In the genomic region with DNA sequence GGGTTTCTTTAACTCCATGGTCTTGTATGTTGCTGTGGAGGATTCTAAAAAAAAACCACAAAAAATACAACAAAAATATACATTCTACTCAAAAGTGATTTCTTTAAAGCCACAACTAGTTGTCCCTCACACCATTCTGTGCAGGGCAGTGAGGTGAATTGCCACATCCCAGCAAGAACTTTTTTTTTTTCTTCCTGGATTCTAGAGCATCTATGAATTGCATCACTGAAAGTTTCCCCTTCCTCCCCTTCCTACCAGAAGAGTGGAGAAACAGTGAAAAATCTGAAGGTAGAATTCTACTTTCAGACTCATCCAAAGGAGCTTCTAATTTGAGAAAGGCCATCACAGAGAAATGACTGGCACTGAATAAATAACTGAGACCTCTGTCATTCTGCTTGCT, we compare ENCODE assay signal across 28 cellular contexts.
DNase-seq lines count a peak whose midpoint lies in the region; ATAC-seq and TF ChIP-seq lines count a peak whose summit lies in the region.
"Had no signal": no experiment of that assay in that cellular context is flagged by ENCODE, and none has a peak within 500 bp of the region (broad histone marks: within the 10 kb centered on the region; RNA-seq: fewer than 3 reads in every experiment).

No MANE protein-coding gene starts in this region.

- H3K4me3 Mint-ChIP-seq in activated CD4-positive, alpha-beta T cell treated with anti-CD3 and anti-CD28 coated beads for 36 hours, result no peak overlapping the region
- H3K4me3 Mint-ChIP-seq: activated naive CD4-positive, alpha-beta T cell treated with anti-CD3 and anti-CD28 coated beads, Interleukin-2, amount 10 ng/mL, durations not matched to agents 7 days and 5 days; activated T-helper 1 cell treated with anti-CD3 and anti-CD28 coated beads, Interleukin-12 subunit alpha, Interleukin-12 subunit beta, Interleukin-2, Interleukin-4 antibody, amounts not matched to agents 30 ng/mL and 10 ng/mL and 1 ng/mL, durations not matched to agents 14 hours and 24 hours and 36 hours; B cell; mesothelial cell of epicardium; WTC11 had no signal

- in situ Hi-C loops in brain microvascular endothelial cell (cut with HindIII; ENCODE audit: low pct_ligation_motif_present, low sequenced_read_pairs), result no loop called here

- peak overlapping the region; percentile 27 for H3K27ac Mint-ChIP-seq in activated CD4-positive, alpha-beta T cell treated with anti-CD3 and anti-CD28 coated beads for 36 hours
- H3K27ac Mint-ChIP-seq: activated naive CD4-positive, alpha-beta T cell treated with anti-CD3 and anti-CD28 coated beads, Interleukin-2, amount 10 ng/mL, durations not matched to agents 7 days and 5 days; activated T-helper 1 cell treated with anti-CD3 and anti-CD28 coated beads, Interleukin-12 subunit alpha, Interleukin-12 subunit beta, Interleukin-2, Interleukin-4 antibody, amounts not matched to agents 30 ng/mL and 10 ng/mL and 1 ng/mL, durations not matched to agents 14 hours and 24 hours and 36 hours; B cell; mesothelial cell of epicardium; WTC11 had no signal

- no peaks in the 10 kb centered on the region for H3K36me3 Mint-ChIP-seq in activated CD4-positive, alpha-beta T cell treated with anti-CD3 and anti-CD28 coated beads for 36 hours (ENCODE audit: low read depth)
- H3K36me3 Mint-ChIP-seq: activated naive CD4-positive, alpha-beta T cell treated with anti-CD3 and anti-CD28 coated beads, Interleukin-2, amount 10 ng/mL, durations not matched to agents 7 days and 5 days; CD4-positive, alpha-beta memory T cell; WTC11 had no signal

- H3K4me1 ChIP-seq in ascending aorta (peaks cover 0 to 13% of the 10 kb centered on the region in 2 donors), thoracic aorta (ENCODE audit: control insufficient read depth in 1 of 2, low read depth in 2 of 2) (peaks cover 0 to 51% of the 10 kb centered on the region in 2 donors)
- H3K4me1 ChIP-seq: gastrocnemius medialis, right atrium auricular region, SJCRH30, testis had no signal

- intact Hi-C loops in activated CD4-positive, alpha-beta T cell treated with anti-CD3 and anti-CD28 coated beads for 36 hours (cut with DNase I, micrococcal nuclease), result loop anchor here (1.0 to 10.0 kb wide), 6 partner anchors 33 to 402 kb away; no protein-coding TSS in a partner anchor
- intact Hi-C loops in ascending aorta (cut with DNase I), result no loop called here

- POLR2A ChIA-PET in activated CD4-positive, alpha-beta T cell treated with anti-CD3 and anti-CD28 coated beads for 36 hours (lab: Charles Lee), result interaction anchor here (0.7 kb wide), 1 partner anchor 180 kb away, joined by 3 read pairs; no protein-coding TSS in a partner anchor

- H3K27me3 ChIP-seq in ascending aorta (no peaks in the 10 kb centered on the region), thoracic aorta (replicated peaks; ENCODE audit: insufficient read depth) (no peaks in the 10 kb centered on the region), brain microvascular endothelial cell (replicated peaks) (no peaks in the 10 kb centered on the region)
- H3K27me3 ChIP-seq: esophagus squamous epithelium, gastrocnemius medialis, neutrophil, right atrium auricular region, SJCRH30, testis had no signal

- H3K27ac ChIP-seq in ascending aorta (peak overlapping the region; percentile 63 to 65), thoracic aorta (peak overlapping the region; percentile 64 to 67), brain microvascular endothelial cell (no peak overlapping the region)
- H3K27ac ChIP-seq: esophagus squamous epithelium, gastrocnemius medialis, HL-60, neutrophil, right atrium auricular region, SJCRH30, testis had no signal

- no peaks in the 10 kb centered on the region for H3K9me3 ChIP-seq in ascending aorta
- no peaks in the 10 kb centered on the region for H3K9me3 ChIP-seq in thoracic aorta
- H3K9me3 ChIP-seq: esophagus squamous epithelium, gastrocnemius medialis, neutrophil, right atrium auricular region, SJCRH30, testis had no signal

- ATAC-seq in activated CD4-positive, alpha-beta T cell treated with anti-CD3 and anti-CD28 coated beads for 36 hours, result no peak
- no peak for ATAC-seq in thoracic aorta (ENCODE audit: insufficient number of reproducible peaks, low FRiP score, low read depth)
- no peak for ATAC-seq in HG03039 (IDR thresholded peaks at IDR 0.05; ENCODE audit: unreplicated experiment)
- ATAC-seq: gastrocnemius medialis, WTC11 had no signal

- H3K27me3 Mint-ChIP-seq in activated CD4-positive, alpha-beta T cell treated with anti-CD3 and anti-CD28 coated beads for 36 hours, result no peaks in the 10 kb centered on the region
- H3K27me3 Mint-ChIP-seq: activated naive CD4-positive, alpha-beta T cell treated with anti-CD3 and anti-CD28 coated beads, Interleukin-2, amount 10 ng/mL, durations not matched to agents 7 days and 5 days; B cell had no signal

- no peaks in the 10 kb centered on the region for H3K36me3 ChIP-seq in ascending aorta
- H3K36me3 ChIP-seq in thoracic aorta, result no peaks in the 10 kb centered on the region
- no peaks in the 10 kb centered on the region for H3K36me3 ChIP-seq in brain microvascular endothelial cell (replicated peaks)
- H3K36me3 ChIP-seq: esophagus squamous epithelium, gastrocnemius medialis, neutrophil, right atrium auricular region, SJCRH30 had no signal

- peaks cover 26% of the 10 kb centered on the region for H3K4me1 Mint-ChIP-seq in activated CD4-positive, alpha-beta T cell treated with anti-CD3 and anti-CD28 coated beads for 36 hours
- H3K4me1 Mint-ChIP-seq: activated naive CD4-positive, alpha-beta T cell treated with anti-CD3 and anti-CD28 coated beads, Interleukin-2, amount 10 ng/mL, durations not matched to agents 7 days and 5 days; B cell had no signal

- TF ChIP-seq CTCF in ascending aorta (IDR thresholded peaks at IDR 0.05) (no peak), thoracic aorta (IDR thresholded peaks at IDR 0.05) (no peak), brain microvascular endothelial cell (IDR thresholded peaks at IDR 0.05; ENCODE audit: low read depth, low read length, missing control alignments) (no peak)

- no peak for DNase-seq in activated CD4-positive, alpha-beta T cell treated with anti-CD3 and anti-CD28 coated beads for 36 hours
- DNase-seq in activated CD4-positive, alpha-beta T cell treated with anti-CD3 and anti-CD28 coated beads for 1 hour, result no peak
- DNase-seq in MV-4-11 (lab: John Stamatoyannopoulos, UW) (peak; percentile 22), ascending aorta (ENCODE audit: low spot score in 2 of 2) (no peak), thoracic aorta (ENCODE audit: low spot score) (no peak), NCI-H524 (lab: John Stamatoyannopoulos, UW) (no peak), brain microvascular endothelial cell (no peak)
- DNase-seq: activated naive CD4-positive, alpha-beta T cell treated with anti-CD3 and anti-CD28 coated beads, Interleukin-2, amount 10 ng/mL, durations not matched to agents 7 days and 5 days; esophagus squamous epithelium; gastrocnemius medialis; KG1; NCI-H1436 treated with DMSO at 0.1 percent for 48 hours; NCI-H2081 treated with DMSO at 0.1 percent for 48 hours; NCI-H345; posterior cingulate gyrus; SJCRH30; small intestine; stimulated activated naive CD4-positive, alpha-beta T cell; testis had no signal

- peaks cover 2% of the 10 kb centered on the region for H3K9me3 Mint-ChIP-seq in activated CD4-positive, alpha-beta T cell treated with anti-CD3 and anti-CD28 coated beads for 36 hours (ENCODE audit: low read depth)

- CTCF ChIA-PET in activated CD4-positive, alpha-beta T cell treated with anti-CD3 and anti-CD28 coated beads for 36 hours (lab: Charles Lee), result no interaction called here

- no peak overlapping the region for H3K4me3 ChIP-seq in ascending aorta
- H3K4me3 ChIP-seq in thoracic aorta, result no peak overlapping the region
- H3K4me3 ChIP-seq in brain microvascular endothelial cell (ENCODE audit: low read depth, low read length), result no peak overlapping the region
- H3K4me3 ChIP-seq: esophagus squamous epithelium, gastrocnemius medialis, right atrium auricular region, SJCRH30, testis had no signal
